Comparison of ENCODE assay signal across 3 cellular contexts in genomic region chr4:1991596-1992434, GRCh38.
TF ChIP-seq lines count a peak whose summit lies in the region.

No MANE protein-coding gene starts in this region.

TF ChIP-seq in SK-N-SH, 30 proteins besides CTCF, POLR2A, EP300 and RAD21 (continued from another document):
- no peak for TF ChIP-seq CHD2 (IDR thresholded peaks at IDR 0.05; ENCODE audit: low read length, partially characterized antibody)

TF ChIP-seq in SK-N-SH treated with all-trans-retinoic acid at 6 μM for 48 hours, 23 proteins besides CTCF, POLR2A, EP300 and RAD21 (continued from another document):
- TF ChIP-seq GLIS3 (CRISPR knock-in tag; IDR thresholded peaks at IDR 0.05) = no peak
- TF ChIP-seq CSDC2 (CRISPR knock-in tag; IDR thresholded peaks at IDR 0.05) = no peak

TF ChIP-seq in WTC11, 78 proteins besides CTCF, POLR2A, EP300 and RAD21 (continued from another document):
- TF ChIP-seq ATF2 (CRISPR knock-in tag; IDR thresholded peaks at IDR 0.05; ENCODE audit: borderline replicate concordance, low read depth) (no peak), TEAD4 (CRISPR knock-in tag; IDR thresholded peaks at IDR 0.05) (no peak), ZNF317 (CRISPR knock-in tag; IDR thresholded peaks at IDR 0.05; ENCODE audit: borderline replicate concordance, low read depth) (no peak), ZNF416 (CRISPR knock-in tag; IDR thresholded peaks at IDR 0.05) (no peak), TCF7 (CRISPR knock-in tag; IDR thresholded peaks at IDR 0.05; ENCODE audit: low read depth) (no peak), GTF2I (CRISPR knock-in tag; conservative IDR thresholded peaks at IDR 0.05) (no peak), ZNF512 (CRISPR knock-in tag; IDR thresholded peaks at IDR 0.05; ENCODE audit: borderline replicate concordance) (no peak), MAX (CRISPR knock-in tag; IDR thresholded peaks at IDR 0.05) (no peak), ZNF532 (CRISPR knock-in tag; IDR thresholded peaks at IDR 0.05; ENCODE audit: borderline replicate concordance) (no peak), MLX (CRISPR knock-in tag; IDR thresholded peaks at IDR 0.05) (no peak), ZBTB21 (CRISPR knock-in tag; IDR thresholded peaks at IDR 0.05; ENCODE audit: borderline replicate concordance) (no peak)
- TF ChIP-seq, protein P1, sequence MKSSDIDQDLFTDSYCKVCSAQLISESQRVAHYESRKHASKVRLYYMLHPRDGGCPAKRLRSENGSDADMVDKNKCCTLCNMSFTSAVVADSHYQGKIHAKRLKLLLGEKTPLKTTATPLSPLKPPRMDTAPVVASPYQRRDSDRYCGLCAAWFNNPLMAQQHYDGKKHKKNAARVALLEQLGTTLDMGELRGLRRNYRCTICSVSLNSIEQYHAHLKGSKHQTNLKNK (CRISPR knock-in tag; IDR thresholded peaks at IDR 0.05) = no peak
- TF ChIP-seq, protein P2, sequence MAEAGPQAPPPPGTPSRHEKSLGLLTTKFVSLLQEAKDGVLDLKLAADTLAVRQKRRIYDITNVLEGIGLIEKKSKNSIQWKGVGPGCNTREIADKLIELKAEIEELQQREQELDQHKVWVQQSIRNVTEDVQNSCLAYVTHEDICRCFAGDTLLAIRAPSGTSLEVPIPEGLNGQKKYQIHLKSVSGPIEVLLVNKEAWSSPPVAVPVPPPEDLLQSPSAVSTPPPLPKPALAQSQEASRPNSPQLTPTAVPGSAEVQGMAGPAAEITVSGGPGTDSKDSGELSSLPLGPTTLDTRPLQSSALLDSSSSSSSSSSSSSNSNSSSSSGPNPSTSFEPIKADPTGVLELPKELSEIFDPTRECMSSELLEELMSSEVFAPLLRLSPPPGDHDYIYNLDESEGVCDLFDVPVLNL (CRISPR knock-in tag; IDR thresholded peaks at IDR 0.05; ENCODE audit: borderline replicate concordance, low read depth) = no peak
